Comparison of ENCODE assay signal across 18 cellular contexts in genomic region chr9:126605792-126606482, GRCh38. TPM values are rescaled to one million over a fixed set of nuclear protein-coding genes. Genes with fewer than 3 reads are reported as not detected.
"Had no signal": no experiment of that assay in that cellular context is flagged by ENCODE, and none has a peak within 500 bp of the region (broad histone marks: within the 10 kb centered on the region; RNA-seq: fewer than 3 reads in every experiment).

No MANE protein-coding gene starts in this region.

- H3K4me1 ChIP-seq: pancreas had no signal

- H3K27me3 ChIP-seq: pancreas had no signal

- H3K4me3 Mint-ChIP-seq: activated CD4-positive, alpha-beta T cell treated with anti-CD3 and anti-CD28 coated beads, Interleukin-2, amount 10 ng/mL, durations not matched to agents 7 days and 5 days; activated T-helper 1 cell treated with anti-CD3 and anti-CD28 coated beads, Interleukin-12 subunit alpha, Interleukin-12 subunit beta, Interleukin-2, Interleukin-4 antibody, amounts not matched to agents 30 ng/mL and 10 ng/mL and 1 ng/mL, durations not matched to agents 14 hours and 24 hours and 36 hours; dendritic cell treated with granulocyte-macrophage colony-stimulating factor and Interleukin-4, amounts not matched to agents 40 ng/mL and 50 ng/mL, for 4 days; effector memory CD8-positive, alpha-beta T cell; naive thymus-derived CD4-positive, alpha-beta T cell; stimulated activated naive B cell treated with anti-CD40 and anti-IgM and Interleukin-4, amounts not matched to agents 10 μg/mL and 1 μg/mL and 100 μg/mL, for 72 hours had no signal

- H3K36me3 Mint-ChIP-seq: naive thymus-derived CD4-positive, alpha-beta T cell; stimulated activated naive B cell treated with anti-CD40 and anti-IgM and Interleukin-4, amounts not matched to agents 10 μg/mL and 1 μg/mL and 100 μg/mL, for 72 hours had no signal

- H3K9me3 ChIP-seq: gastroesophageal sphincter, pancreas, tibial artery, vagina had no signal

- H3K4me3 ChIP-seq: gastroesophageal sphincter, pancreas, tibial artery, vagina had no signal

- H3K27ac ChIP-seq: brain microvascular endothelial cell, epithelial cell of prostate, gastroesophageal sphincter, pancreas, tibial artery, vagina had no signal

- FAIRE-seq: islet of Langerhans, pancreas had no signal

- H3K36me3 ChIP-seq: brain microvascular endothelial cell, gastroesophageal sphincter, pancreas, tibial artery, vagina had no signal

- H3K27ac Mint-ChIP-seq: activated CD4-positive, alpha-beta T cell treated with anti-CD3 and anti-CD28 coated beads, Interleukin-2, amount 10 ng/mL, durations not matched to agents 7 days and 5 days; activated T-helper 1 cell treated with anti-CD3 and anti-CD28 coated beads, Interleukin-12 subunit alpha, Interleukin-12 subunit beta, Interleukin-2, Interleukin-4 antibody, amounts not matched to agents 30 ng/mL and 10 ng/mL and 1 ng/mL, durations not matched to agents 14 hours and 24 hours and 36 hours; dendritic cell treated with granulocyte-macrophage colony-stimulating factor and Interleukin-4, amounts not matched to agents 40 ng/mL and 50 ng/mL, for 4 days; effector memory CD8-positive, alpha-beta T cell; naive thymus-derived CD4-positive, alpha-beta T cell; stimulated activated naive B cell treated with anti-CD40 and anti-IgM and Interleukin-4, amounts not matched to agents 10 μg/mL and 1 μg/mL and 100 μg/mL, for 72 hours had no signal

- ATAC-seq: effector memory CD8-positive, alpha-beta T cell; gastroesophageal sphincter; naive thymus-derived CD4-positive, alpha-beta T cell; stimulated activated naive B cell treated with anti-CD40 and anti-IgM and Interleukin-4, amounts not matched to agents 10 μg/mL and 1 μg/mL and 100 μg/mL, for 72 hours had no signal

- DNase-seq: activated CD4-positive, alpha-beta T cell treated with anti-CD3 and anti-CD28 coated beads, Interleukin-2, amount 10 ng/mL, durations not matched to agents 7 days and 5 days; activated CD8-positive, alpha-beta memory T cell treated with anti-CD3 and anti-CD28 coated beads for 24 hours; activated naive CD4-positive, alpha-beta T cell treated with Interleukin-2 at 50 U/mL for 16 hours; brain microvascular endothelial cell; cerebellar nuclear complex; effector memory CD8-positive, alpha-beta T cell; naive thymus-derived CD4-positive, alpha-beta T cell; pancreas; stimulated activated CD4-positive, alpha-beta T cell treated with anti-CD3 and anti-CD28 coated beads, Interleukin-2, amount 100 ng/mL, for 48 hours; stimulated activated naive B cell treated with anti-CD40 and anti-IgM and Interleukin-4, amounts not matched to agents 10 μg/mL and 1 μg/mL and 100 μg/mL, for 72 hours; tibial artery had no signal

- H3K9me3 Mint-ChIP-seq: activated CD4-positive, alpha-beta T cell treated with anti-CD3 and anti-CD28 coated beads, Interleukin-2, amount 10 ng/mL, durations not matched to agents 7 days and 5 days; activated T-helper 1 cell treated with anti-CD3 and anti-CD28 coated beads, Interleukin-12 subunit alpha, Interleukin-12 subunit beta, Interleukin-2, Interleukin-4 antibody, amounts not matched to agents 30 ng/mL and 10 ng/mL and 1 ng/mL, durations not matched to agents 14 hours and 24 hours and 36 hours; dendritic cell treated with granulocyte-macrophage colony-stimulating factor and Interleukin-4, amounts not matched to agents 40 ng/mL and 50 ng/mL, for 4 days; effector memory CD8-positive, alpha-beta T cell; naive thymus-derived CD4-positive, alpha-beta T cell; stimulated activated naive B cell treated with anti-CD40 and anti-IgM and Interleukin-4, amounts not matched to agents 10 μg/mL and 1 μg/mL and 100 μg/mL, for 72 hours had no signal

RNA-seq across cellular contexts. Expression of gene LMX1B, which starts 7.8 kb away (rescaled TPM):
- total RNA-seq: activated CD4-positive, alpha-beta T cell treated with anti-CD3 and anti-CD28 coated beads, Interleukin-2, amount 10 ng/mL, durations not matched to agents 7 days and 5 days; activated T-helper 1 cell treated with anti-CD3 and anti-CD28 coated beads, Interleukin-12 subunit alpha, Interleukin-12 subunit beta, Interleukin-2, Interleukin-4 antibody, amounts not matched to agents 30 ng/mL and 10 ng/mL and 1 ng/mL, durations not matched to agents 14 hours and 24 hours and 36 hours; mononuclear cell; naive thymus-derived CD4-positive, alpha-beta T cell; vagina had no signal
- polyA plus RNA-seq: naive thymus-derived CD4-positive, alpha-beta T cell had no signal
